In genomic region chr2:166651080-166651675, GRCh38 we compare ENCODE assay signal across 16 cellular contexts.
A peak's percentile ranks its signal among the peaks of the same experiment; 100 is the strongest.
DNase-seq lines count a peak whose midpoint lies in the region; TF ChIP-seq lines count a peak whose summit lies in the region.
"Had no signal": no experiment of that assay in that cellular context is flagged by ENCODE, and none has a peak within 500 bp of the region (broad histone marks: within the 10 kb centered on the region; RNA-seq: fewer than 3 reads in every experiment).

No MANE protein-coding gene starts in this region.

- no peaks in the 10 kb centered on the region for H3K27me3 ChIP-seq in left ventricle myocardium inferior (ENCODE audit: low read depth)
- H3K27me3 ChIP-seq: adrenal gland, tibial nerve had no signal

- peaks cover 10% of the 10 kb centered on the region for H3K4me1 ChIP-seq in left ventricle myocardium inferior
- H3K4me1 ChIP-seq: adrenal gland, Caco-2, parathyroid adenoma had no signal

- H3K9me3 ChIP-seq in left ventricle myocardium inferior (replicated peaks), result no peaks in the 10 kb centered on the region
- H3K9me3 ChIP-seq: adrenal gland, Caco-2, tibial nerve had no signal

- intact Hi-C loops in left ventricle myocardium inferior (cut with micrococcal nuclease), result no loop called here

- H3K4me3 ChIP-seq in epithelial cell of proximal tubule (ENCODE audit: low read depth, low read length), result no peak overlapping the region
- no peak overlapping the region for H3K4me3 ChIP-seq in left ventricle myocardium inferior
- H3K4me3 ChIP-seq: adrenal gland had no signal

- no peak for TF ChIP-seq CTCF in epithelial cell of proximal tubule (conservative IDR thresholded peaks at IDR 0.05; ENCODE audit: low read depth, low read length)
- TF ChIP-seq CTCF in left ventricle myocardium inferior (IDR thresholded peaks at IDR 0.05; ENCODE audit: borderline replicate concordance), result no peak

- DNase-seq in NCI-H2081 (lab: John Stamatoyannopoulos, UW), result peak; percentile 1 to 53
- no peak for DNase-seq in NCI-H2081 treated with DMSO at 0.1 percent for 48 hours (lab: John Stamatoyannopoulos, UW)
- peak; percentile 7 for DNase-seq in epithelial cell of proximal tubule (ENCODE audit: low read depth)
- DNase-seq in non-pigmented ciliary epithelial cell (ENCODE audit: low read depth), result peak; percentile 59
- DNase-seq in left ventricle myocardium inferior, result no peak
- no peak for DNase-seq in putamen (ENCODE audit: low spot score)
- DNase-seq in hippocampal formation (lab: John Stamatoyannopoulos, UW), result no peak
- DNase-seq: activated CD4-positive, CD25-positive, alpha-beta regulatory T cell; adrenal gland; Caco-2; endodermal cell; NCI-H1092 treated with DMSO at 0.1 percent for 48 hours had no signal

- H3K36me3 ChIP-seq in left ventricle myocardium inferior, result no peaks in the 10 kb centered on the region
- H3K36me3 ChIP-seq: adrenal gland, tibial nerve had no signal

- H3K27ac ChIP-seq in left ventricle myocardium inferior (replicated peaks), result no peak overlapping the region
- H3K27ac ChIP-seq: 22Rv1, adrenal gland, parathyroid adenoma, tibial nerve had no signal

TF ChIP-seq in PFSK-1, 5 proteins besides CTCF, POLR2A, EP300 and RAD21:
- no peak for TF ChIP-seq TAF1 (IDR thresholded peaks at IDR 0.05; ENCODE audit: borderline replicate concordance, insufficient read depth, low read length)
- TF ChIP-seq POLR2AphosphoS5 (IDR thresholded peaks at IDR 0.05; ENCODE audit: low read depth, low read length), result peak; percentile 23; the same call in 1 of the 2 replicates
- TF ChIP-seq REST (IDR thresholded peaks at IDR 0.05; ENCODE audit: insufficient read depth in 1 of 2, low read depth in 2 of 2, low read length in 2 of 2), result 0 out of 4 replicates have a peak, but pooled peaks of 1 of the 2 experiments have one; percentile 30
TF ChIP-seq in PFSK-1: peak in this region for 2.

Comparison
In these comparisons a context has a peak if more than half of its experiments do, and no peak if none do; other contexts are left out.
1. DNase-seq: peak in NCI-H2081 (2 of 2), epithelial cell of proximal tubule (single experiment) and non-pigmented ciliary epithelial cell (single experiment); none in NCI-H2081 treated with DMSO at 0.1 percent for 48 hours (single experiment), left ventricle myocardium inferior (single experiment), putamen (single experiment) and hippocampal formation (0 of 2).